In genomic region chr12:79455314-79455713, GRCh38 we compare ENCODE assay signal across 22 cellular contexts.
DNase-seq lines count a peak whose midpoint lies in the region; FAIRE-seq and TF ChIP-seq lines count a peak whose summit lies in the region.
"Had no signal": no experiment of that assay in that cellular context is flagged by ENCODE, and none has a peak within 500 bp of the region (broad histone marks: within the 10 kb centered on the region; RNA-seq: fewer than 3 reads in every experiment).

No MANE protein-coding gene starts in this region.

- H3K9me3 ChIP-seq in adipocyte (ENCODE audit: control insufficient read depth, low read length) (no peaks in the 10 kb centered on the region), thyroid gland (no peaks in the 10 kb centered on the region)
- H3K9me3 ChIP-seq: lower lobe of right lung had no signal

- 81% methylated on average over 2 of the region's 2 CpGs for WGBS in thyroid gland, 2 donors

- peaks cover 40% of the 10 kb centered on the region for H3K4me1 ChIP-seq in adipocyte (ENCODE audit: control insufficient read depth, insufficient read depth, low read length)
- H3K4me1 ChIP-seq in thyroid gland, result peaks cover 0 to 5% of the 10 kb centered on the region in 2 donors
- H3K4me1 ChIP-seq: lower lobe of right lung had no signal

- H3K27me3 Mint-ChIP-seq in Calu3 (ENCODE audit: unreplicated experiment), result no peaks in the 10 kb centered on the region
- H3K27me3 Mint-ChIP-seq in osteocyte (ENCODE audit: unreplicated experiment), result no peaks in the 10 kb centered on the region
- H3K27me3 Mint-ChIP-seq: activated CD4-positive, alpha-beta memory T cell treated with anti-CD3 and anti-CD28 coated beads, Interleukin-2, amount 10 ng/mL, durations not matched to agents 7 days and 5 days; activated naive CD8-positive, alpha-beta T cell treated with anti-CD3 and anti-CD28 coated beads, Interleukin-2, amount 50 U/mL, for 24 hours; CD4-positive, CD25-positive, alpha-beta regulatory T cell; naive thymus-derived CD4-positive, alpha-beta T cell; stimulated activated naive CD8-positive, alpha-beta T cell treated with anti-CD3 and anti-CD28 coated beads, Interleukin-15, amount 100 ng/mL, for 72 hours had no signal

- CTCF ChIA-PET in Calu3 (lab: Charles Lee), result no interaction called here

- TF ChIP-seq CTCF in Calu3 (IDR thresholded peaks at IDR 0.05; ENCODE audit: unreplicated experiment), result no peak
- TF ChIP-seq CTCF in osteocyte (IDR thresholded peaks at IDR 0.05), result no peak
- no peak for TF ChIP-seq CTCF in thyroid gland (IDR thresholded peaks at IDR 0.05)

- no peak for TF ChIP-seq POLR2A in thyroid gland (IDR thresholded peaks at IDR 0.05)

- DNase-seq in Calu3 (no peak), adipocyte (ENCODE audit: low read depth) (peak; percentile 8), fibroblast of gingiva (ENCODE audit: low read depth) (peak; percentile 63), osteocyte (ENCODE audit: extremely low spot score, unreplicated experiment) (no peak), thyroid gland (no peak), T-helper 2 cell (no peak), NCI-H446 treated with DMSO at 0.1 percent for 48 hours (lab: John Stamatoyannopoulos, UW) (no peak), RCC 7860 (ENCODE audit: low spot score) (no peak)
- DNase-seq: activated CD4-positive, alpha-beta memory T cell treated with anti-CD3 and anti-CD28 coated beads, Interleukin-2, amount 10 ng/mL, durations not matched to agents 7 days and 5 days; activated naive CD8-positive, alpha-beta T cell treated with anti-CD3 and anti-CD28 coated beads, Interleukin-2, amount 50 U/mL, for 24 hours; CD4-positive, CD25-positive, alpha-beta regulatory T cell; cerebellar nuclear complex; DND-41; lower lobe of right lung; naive thymus-derived CD4-positive, alpha-beta T cell; NCI-H1436 treated with DMSO at 0.1 percent for 48 hours; NCI-H345; Right ventricle myocardium superior; stimulated activated naive CD8-positive, alpha-beta T cell treated with anti-CD3 and anti-CD28 coated beads, Interleukin-15, amount 100 ng/mL, for 72 hours; T-helper 1 cell had no signal

- H3K36me3 Mint-ChIP-seq in Calu3 (ENCODE audit: insufficient read depth, unreplicated experiment) (no peaks in the 10 kb centered on the region), osteocyte (ENCODE audit: unreplicated experiment) (no peaks in the 10 kb centered on the region)
- H3K36me3 Mint-ChIP-seq: CD4-positive, CD25-positive, alpha-beta regulatory T cell; naive thymus-derived CD4-positive, alpha-beta T cell had no signal

- H3K27me3 ChIP-seq in adipocyte (replicated peaks; ENCODE audit: control insufficient read depth, insufficient read depth, low read length) (no peaks in the 10 kb centered on the region), thyroid gland (no peaks in the 10 kb centered on the region)

- BruUV-seq in Calu3 (replicated peaks; lab: Mats Ljungman, UMichigan), result no TSS peak

- H3K4me3 ChIP-seq in adipocyte (ENCODE audit: low read length), result peak overlapping the region; percentile 64
- H3K4me3 ChIP-seq in thyroid gland (replicated peaks in 1 of 3), result no peak overlapping the region
- H3K4me3 ChIP-seq: lower lobe of right lung had no signal

- H3K27ac ChIP-seq in thyroid gland, result no peak overlapping the region
- H3K27ac ChIP-seq: lower lobe of right lung, VCaP had no signal

- H3K36me3 ChIP-seq in adipocyte (ENCODE audit: control insufficient read depth, insufficient read depth, low read length, severe bottlenecking), result no peaks in the 10 kb centered on the region
- H3K36me3 ChIP-seq in thyroid gland, result no peaks in the 10 kb centered on the region
- H3K36me3 ChIP-seq: lower lobe of right lung had no signal

- intact Hi-C loops in Calu3 (cut with micrococcal nuclease; ENCODE audit: unreplicated experiment) (no loop called here), thyroid gland (cut with DNase I) (no loop called here)

- H3K27ac Mint-ChIP-seq in Calu3 (ENCODE audit: unreplicated experiment) (peak overlapping the region; percentile 55), osteocyte (ENCODE audit: unreplicated experiment) (peak overlapping the region; percentile 94)
- H3K27ac Mint-ChIP-seq: activated CD4-positive, alpha-beta memory T cell treated with anti-CD3 and anti-CD28 coated beads, Interleukin-2, amount 10 ng/mL, durations not matched to agents 7 days and 5 days; activated naive CD8-positive, alpha-beta T cell treated with anti-CD3 and anti-CD28 coated beads, Interleukin-2, amount 50 U/mL, for 24 hours; CD4-positive, CD25-positive, alpha-beta regulatory T cell; naive thymus-derived CD4-positive, alpha-beta T cell; stimulated activated naive CD8-positive, alpha-beta T cell treated with anti-CD3 and anti-CD28 coated beads, Interleukin-15, amount 100 ng/mL, for 72 hours had no signal

- H3K4me3 Mint-ChIP-seq in Calu3 (ENCODE audit: low read depth, unreplicated experiment), result peak overlapping the region; percentile 43
- H3K4me3 Mint-ChIP-seq in osteocyte (ENCODE audit: unreplicated experiment), result no peak overlapping the region
- H3K4me3 Mint-ChIP-seq: activated CD4-positive, alpha-beta memory T cell treated with anti-CD3 and anti-CD28 coated beads, Interleukin-2, amount 10 ng/mL, durations not matched to agents 7 days and 5 days; activated naive CD8-positive, alpha-beta T cell treated with anti-CD3 and anti-CD28 coated beads, Interleukin-2, amount 50 U/mL, for 24 hours; CD4-positive, CD25-positive, alpha-beta regulatory T cell; naive thymus-derived CD4-positive, alpha-beta T cell; stimulated activated naive CD8-positive, alpha-beta T cell treated with anti-CD3 and anti-CD28 coated beads, Interleukin-15, amount 100 ng/mL, for 72 hours had no signal

- peaks cover 41% of the 10 kb centered on the region for H3K4me1 Mint-ChIP-seq in Calu3 (ENCODE audit: low read depth, unreplicated experiment)
- peaks cover 43% of the 10 kb centered on the region for H3K4me1 Mint-ChIP-seq in osteocyte (ENCODE audit: unreplicated experiment)
- H3K4me1 Mint-ChIP-seq: activated CD4-positive, alpha-beta memory T cell treated with anti-CD3 and anti-CD28 coated beads, Interleukin-2, amount 10 ng/mL, durations not matched to agents 7 days and 5 days; activated naive CD8-positive, alpha-beta T cell treated with anti-CD3 and anti-CD28 coated beads, Interleukin-2, amount 50 U/mL, for 24 hours; CD4-positive, CD25-positive, alpha-beta regulatory T cell; naive thymus-derived CD4-positive, alpha-beta T cell; stimulated activated naive CD8-positive, alpha-beta T cell treated with anti-CD3 and anti-CD28 coated beads, Interleukin-15, amount 100 ng/mL, for 72 hours had no signal

- peak overlapping the region; percentile 44 for H3K9ac ChIP-seq in adipocyte (ENCODE audit: low read length)

- no peak for FAIRE-seq in RCC 7860 (lab: Jason Lieb, UNC)
- FAIRE-seq: urothelium cell line had no signal

- H3K9me3 Mint-ChIP-seq in Calu3 (ENCODE audit: low read depth, unreplicated experiment) (no peaks in the 10 kb centered on the region), osteocyte (ENCODE audit: unreplicated experiment) (no peaks in the 10 kb centered on the region)
- H3K9me3 Mint-ChIP-seq: activated CD4-positive, alpha-beta memory T cell treated with anti-CD3 and anti-CD28 coated beads, Interleukin-2, amount 10 ng/mL, durations not matched to agents 7 days and 5 days; activated naive CD8-positive, alpha-beta T cell treated with anti-CD3 and anti-CD28 coated beads, Interleukin-2, amount 50 U/mL, for 24 hours; stimulated activated naive CD8-positive, alpha-beta T cell treated with anti-CD3 and anti-CD28 coated beads, Interleukin-15, amount 100 ng/mL, for 72 hours had no signal

Comparison
In these comparisons a context has a peak if more than half of its experiments do, and no peak if none do; other contexts are left out.
1. DNase-seq: peak in adipocyte (single experiment) and fibroblast of gingiva (single experiment); none in Calu3 (single experiment), osteocyte (single experiment), thyroid gland (0 of 2), T-helper 2 cell (0 of 5), NCI-H446 treated with DMSO at 0.1 percent for 48 hours (single experiment) and RCC 7860 (single experiment).